ENCODE assay signal across 1 cellular context in genomic region chr16:30445408-30446202, GRCh38.
TF ChIP-seq lines count a peak whose summit lies in the region.

TSS of gene SEPHS2 (minus strand) at chr16:30445874. CDS start at chr16:30445727, 147 bp downstream.

TF ChIP-seq in K562, 482 proteins besides CTCF, POLR2A, EP300 and RAD21 (continued from another document and continues in another):
- TF ChIP-seq, protein P1, sequence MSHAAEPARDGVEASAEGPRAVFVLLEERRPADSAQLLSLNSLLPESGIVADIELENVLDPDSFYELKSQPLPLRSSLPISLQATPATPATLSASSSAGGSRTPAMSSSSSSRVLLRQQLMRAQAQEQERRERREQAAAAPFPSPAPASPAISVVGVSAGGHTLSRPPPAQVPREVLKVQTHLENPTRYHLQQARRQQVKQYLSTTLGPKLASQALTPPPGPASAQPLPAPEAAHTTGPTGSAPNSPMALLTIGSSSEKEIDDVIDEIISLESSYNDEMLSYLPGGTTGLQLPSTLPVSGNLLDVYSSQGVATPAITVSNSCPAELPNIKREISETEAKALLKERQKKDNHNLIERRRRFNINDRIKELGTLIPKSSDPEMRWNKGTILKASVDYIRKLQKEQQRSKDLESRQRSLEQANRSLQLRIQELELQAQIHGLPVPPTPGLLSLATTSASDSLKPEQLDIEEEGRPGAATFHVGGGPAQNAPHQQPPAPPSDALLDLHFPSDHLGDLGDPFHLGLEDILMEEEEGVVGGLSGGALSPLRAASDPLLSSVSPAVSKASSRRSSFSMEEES (CRISPR knock-in tag; IDR thresholded peaks at IDR 0.05): peak; percentile 97
- TF ChIP-seq CREB1 (IDR thresholded peaks at IDR 0.05): peak; percentile 47; the same call in 1 of the 2 replicates
- peak; percentile 66 for TF ChIP-seq CREB1 (CRISPR knock-in tag; IDR thresholded peaks at IDR 0.05)
- no peak for TF ChIP-seq DNMT1 (IDR thresholded peaks at IDR 0.05)
- no peak for TF ChIP-seq ZNF23 (CRISPR knock-in tag; IDR thresholded peaks at IDR 0.05)
- no peak for TF ChIP-seq MIER1 (IDR thresholded peaks at IDR 0.05; ENCODE audit: low read depth)
- TF ChIP-seq TFAM (CRISPR knock-in tag; conservative IDR thresholded peaks at IDR 0.05): no peak
- no peak for TF ChIP-seq ZNF398 (CRISPR knock-in tag; IDR thresholded peaks at IDR 0.05)
- TF ChIP-seq HNRNPL (IDR thresholded peaks at IDR 0.05; ENCODE audit: low read depth, low read length): 0 out of 2 replicates have a peak, but pooled peaks have one; percentile 23
- peak; percentile 88 for TF ChIP-seq MEIS2 (IDR thresholded peaks at IDR 0.05; ENCODE audit: partially characterized antibody)
- TF ChIP-seq ZNF436 (CRISPR knock-in tag; IDR thresholded peaks at IDR 0.05): no peak
- TF ChIP-seq, protein P2, sequence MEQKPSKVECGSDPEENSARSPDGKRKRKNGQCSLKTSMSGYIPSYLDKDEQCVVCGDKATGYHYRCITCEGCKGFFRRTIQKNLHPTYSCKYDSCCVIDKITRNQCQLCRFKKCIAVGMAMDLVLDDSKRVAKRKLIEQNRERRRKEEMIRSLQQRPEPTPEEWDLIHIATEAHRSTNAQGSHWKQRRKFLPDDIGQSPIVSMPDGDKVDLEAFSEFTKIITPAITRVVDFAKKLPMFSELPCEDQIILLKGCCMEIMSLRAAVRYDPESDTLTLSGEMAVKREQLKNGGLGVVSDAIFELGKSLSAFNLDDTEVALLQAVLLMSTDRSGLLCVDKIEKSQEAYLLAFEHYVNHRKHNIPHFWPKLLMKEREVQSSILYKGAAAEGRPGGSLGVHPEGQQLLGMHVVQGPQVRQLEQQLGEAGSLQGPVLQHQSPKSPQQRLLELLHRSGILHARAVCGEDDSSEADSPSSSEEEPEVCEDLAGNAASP (IDR thresholded peaks at IDR 0.05): no peak
- peak; percentile 80; the same call in 1 of the 2 replicates for TF ChIP-seq POLR2AphosphoS2 (IDR thresholded peaks at IDR 0.05; ENCODE audit: low read length)
- TF ChIP-seq GATAD2A (IDR thresholded peaks at IDR 0.05): no peak
- peak; percentile 67 for TF ChIP-seq ASH1L (IDR thresholded peaks at IDR 0.05; ENCODE audit: borderline replicate concordance, low read depth, partially characterized antibody)
- TF ChIP-seq SREBF2 (CRISPR knock-in tag; IDR thresholded peaks at IDR 0.05): no peak
- no peak for TF ChIP-seq ZNF212 (CRISPR knock-in tag; IDR thresholded peaks at IDR 0.05)
- 0 out of 4 replicates have a peak, but pooled peaks of 1 of the 2 experiments have one; percentile 60 for TF ChIP-seq ZNF318 (IDR thresholded peaks at IDR 0.05; ENCODE audit: borderline replicate concordance in 1 of 2, low read depth in 1 of 2)
- TF ChIP-seq ZNF232 (CRISPR knock-in tag; IDR thresholded peaks at IDR 0.05): no peak
- no peak for TF ChIP-seq STAT5B (CRISPR knock-in tag; IDR thresholded peaks at IDR 0.05)
- 0 out of 2 replicates have a peak, but pooled peaks have one; percentile 29 for TF ChIP-seq ZBTB17 (CRISPR knock-in tag; IDR thresholded peaks at IDR 0.05)
- no peak for TF ChIP-seq RBM39 (optimal IDR thresholded peaks at IDR 0.05; ENCODE audit: low read depth, low read length)
- no peak for TF ChIP-seq ZNF655 (CRISPR knock-in tag; IDR thresholded peaks at IDR 0.05)
- TF ChIP-seq EWSR1 (IDR thresholded peaks at IDR 0.05; ENCODE audit: borderline replicate concordance, low read depth, partially characterized antibody): no peak
- TF ChIP-seq ZNF76 (CRISPR knock-in tag; IDR thresholded peaks at IDR 0.05; ENCODE audit: borderline replicate concordance): no peak
- TF ChIP-seq, protein P3, sequence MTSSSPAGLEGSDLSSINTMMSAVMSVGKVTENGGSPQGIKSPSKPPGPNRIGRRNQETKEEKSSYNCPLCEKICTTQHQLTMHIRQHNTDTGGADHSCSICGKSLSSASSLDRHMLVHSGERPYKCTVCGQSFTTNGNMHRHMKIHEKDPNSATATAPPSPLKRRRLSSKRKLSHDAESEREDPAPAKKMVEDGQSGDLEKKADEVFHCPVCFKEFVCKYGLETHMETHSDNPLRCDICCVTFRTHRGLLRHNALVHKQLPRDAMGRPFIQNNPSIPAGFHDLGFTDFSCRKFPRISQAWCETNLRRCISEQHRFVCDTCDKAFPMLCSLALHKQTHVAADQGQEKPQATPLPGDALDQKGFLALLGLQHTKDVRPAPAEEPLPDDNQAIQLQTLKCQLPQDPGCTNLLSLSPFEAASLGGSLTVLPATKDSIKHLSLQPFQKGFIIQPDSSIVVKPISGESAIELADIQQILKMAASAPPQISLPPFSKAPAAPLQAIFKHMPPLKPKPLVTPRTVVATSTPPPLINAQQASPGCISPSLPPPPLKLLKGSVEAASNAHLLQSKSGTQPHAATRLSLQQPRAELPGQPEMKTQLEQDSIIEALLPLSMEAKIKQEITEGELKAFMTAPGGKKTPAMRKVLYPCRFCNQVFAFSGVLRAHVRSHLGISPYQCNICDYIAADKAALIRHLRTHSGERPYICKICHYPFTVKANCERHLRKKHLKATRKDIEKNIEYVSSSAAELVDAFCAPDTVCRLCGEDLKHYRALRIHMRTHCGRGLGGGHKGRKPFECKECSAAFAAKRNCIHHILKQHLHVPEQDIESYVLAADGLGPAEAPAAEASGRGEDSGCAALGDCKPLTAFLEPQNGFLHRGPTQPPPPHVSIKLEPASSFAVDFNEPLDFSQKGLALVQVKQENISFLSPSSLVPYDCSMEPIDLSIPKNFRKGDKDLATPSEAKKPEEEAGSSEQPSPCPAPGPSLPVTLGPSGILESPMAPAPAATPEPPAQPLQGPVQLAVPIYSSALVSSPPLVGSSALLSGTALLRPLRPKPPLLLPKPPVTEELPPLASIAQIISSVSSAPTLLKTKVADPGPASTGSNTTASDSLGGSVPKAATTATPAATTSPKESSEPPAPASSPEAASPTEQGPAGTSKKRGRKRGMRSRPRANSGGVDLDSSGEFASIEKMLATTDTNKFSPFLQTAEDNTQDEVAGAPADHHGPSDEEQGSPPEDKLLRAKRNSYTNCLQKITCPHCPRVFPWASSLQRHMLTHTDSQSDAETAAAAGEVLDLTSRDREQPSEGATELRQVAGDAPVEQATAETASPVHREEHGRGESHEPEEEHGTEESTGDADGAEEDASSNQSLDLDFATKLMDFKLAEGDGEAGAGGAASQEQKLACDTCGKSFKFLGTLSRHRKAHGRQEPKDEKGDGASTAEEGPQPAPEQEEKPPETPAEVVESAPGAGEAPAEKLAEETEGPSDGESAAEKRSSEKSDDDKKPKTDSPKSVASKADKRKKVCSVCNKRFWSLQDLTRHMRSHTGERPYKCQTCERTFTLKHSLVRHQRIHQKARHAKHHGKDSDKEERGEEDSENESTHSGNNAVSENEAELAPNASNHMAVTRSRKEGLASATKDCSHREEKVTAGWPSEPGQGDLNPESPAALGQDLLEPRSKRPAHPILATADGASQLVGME (CRISPR knock-in tag; IDR thresholded peaks at IDR 0.05): 0 out of 2 replicates have a peak, but pooled peaks have one; percentile 50
- no peak for TF ChIP-seq ZFP1 (CRISPR knock-in tag; IDR thresholded peaks at IDR 0.05)
- TF ChIP-seq, protein P4, sequence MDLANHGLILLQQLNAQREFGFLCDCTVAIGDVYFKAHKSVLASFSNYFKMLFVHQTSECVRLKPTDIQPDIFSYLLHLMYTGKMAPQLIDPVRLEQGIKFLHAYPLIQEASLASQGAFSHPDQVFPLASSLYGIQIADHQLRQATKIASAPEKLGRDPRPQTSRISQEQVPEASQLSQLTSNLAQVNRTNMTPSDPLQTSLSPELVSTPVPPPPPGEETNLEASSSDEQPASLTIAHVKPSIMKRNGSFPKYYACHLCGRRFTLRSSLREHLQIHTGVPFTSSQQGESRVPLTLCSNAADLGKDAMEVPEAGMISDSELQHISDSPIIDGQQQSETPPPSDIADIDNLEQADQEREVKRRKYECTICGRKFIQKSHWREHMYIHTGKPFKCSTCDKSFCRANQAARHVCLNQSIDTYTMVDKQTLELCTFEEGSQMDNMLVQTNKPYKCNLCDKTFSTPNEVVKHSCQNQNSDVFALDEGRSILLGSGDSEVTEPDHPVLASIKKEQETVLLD (IDR thresholded peaks at IDR 0.05): no peak; the same call in 1 of the 2 replicates
- TF ChIP-seq, protein P5, sequence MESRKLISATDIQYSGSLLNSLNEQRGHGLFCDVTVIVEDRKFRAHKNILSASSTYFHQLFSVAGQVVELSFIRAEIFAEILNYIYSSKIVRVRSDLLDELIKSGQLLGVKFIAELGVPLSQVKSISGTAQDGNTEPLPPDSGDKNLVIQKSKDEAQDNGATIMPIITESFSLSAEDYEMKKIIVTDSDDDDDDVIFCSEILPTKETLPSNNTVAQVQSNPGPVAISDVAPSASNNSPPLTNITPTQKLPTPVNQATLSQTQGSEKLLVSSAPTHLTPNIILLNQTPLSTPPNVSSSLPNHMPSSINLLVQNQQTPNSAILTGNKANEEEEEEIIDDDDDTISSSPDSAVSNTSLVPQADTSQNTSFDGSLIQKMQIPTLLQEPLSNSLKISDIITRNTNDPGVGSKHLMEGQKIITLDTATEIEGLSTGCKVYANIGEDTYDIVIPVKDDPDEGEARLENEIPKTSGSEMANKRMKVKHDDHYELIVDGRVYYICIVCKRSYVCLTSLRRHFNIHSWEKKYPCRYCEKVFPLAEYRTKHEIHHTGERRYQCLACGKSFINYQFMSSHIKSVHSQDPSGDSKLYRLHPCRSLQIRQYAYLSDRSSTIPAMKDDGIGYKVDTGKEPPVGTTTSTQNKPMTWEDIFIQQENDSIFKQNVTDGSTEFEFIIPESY (CRISPR knock-in tag; IDR thresholded peaks at IDR 0.05): peak; percentile 55
- no peak for TF ChIP-seq KDM1A (IDR thresholded peaks at IDR 0.05)
- no peak for TF ChIP-seq PTRF (tag; IDR thresholded peaks at IDR 0.05)
- no peak; the same call in 1 of the 2 replicates for TF ChIP-seq HDAC2 (IDR thresholded peaks at IDR 0.05)
- no peak for TF ChIP-seq ZNF263 (CRISPR knock-in tag; IDR thresholded peaks at IDR 0.05; ENCODE audit: borderline replicate concordance)
